Comparison of ENCODE assay signal across 2 cellular contexts in the genomic region with DNA sequence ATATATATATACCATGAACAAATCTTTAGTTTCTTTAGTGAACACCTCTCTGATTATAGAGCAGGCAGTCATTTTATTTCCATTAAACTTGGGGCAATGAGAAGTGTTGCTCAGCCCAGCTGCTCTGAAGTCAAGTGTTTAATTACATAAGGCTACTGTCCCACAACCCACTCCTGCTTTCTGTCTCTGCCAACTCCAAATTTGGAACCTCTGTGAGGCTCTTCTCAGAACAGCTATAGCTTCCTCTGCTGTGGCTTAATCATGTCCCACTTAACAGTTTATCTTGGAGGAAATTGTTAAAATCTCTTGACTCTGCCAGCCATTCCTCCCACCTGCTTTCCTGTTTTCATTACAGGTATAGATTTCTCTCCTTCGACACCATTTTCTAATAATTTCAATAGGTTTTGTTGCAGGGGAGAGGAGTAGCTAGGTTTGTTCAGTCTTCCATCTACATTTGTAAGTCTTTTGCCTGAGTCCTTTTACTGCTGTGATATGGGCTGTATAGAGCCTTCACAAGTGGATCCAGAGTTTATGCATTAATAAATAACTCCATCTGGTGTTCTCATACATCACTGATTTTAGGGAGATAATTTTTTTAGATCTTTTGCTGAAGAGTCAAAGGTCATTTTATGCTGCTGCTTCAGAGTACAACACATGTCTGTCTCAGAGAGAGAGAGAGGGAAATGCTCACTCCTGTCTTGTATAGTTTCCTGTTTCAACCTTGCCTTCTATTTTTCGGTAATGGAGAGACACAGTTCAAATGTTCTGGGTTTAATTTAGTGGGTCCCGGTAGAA.
TF ChIP-seq lines count a peak whose summit lies in the region.

No MANE protein-coding gene starts in this region.

TF ChIP-seq in A549, 52 proteins besides CTCF, POLR2A, EP300 and RAD21 (continued from another document):
- TF ChIP-seq ELK1 (IDR thresholded peaks at IDR 0.05; ENCODE audit: low read depth, low read length) (no peak), JUNB (IDR thresholded peaks at IDR 0.05) (no peak), MAZ (IDR thresholded peaks at IDR 0.05; ENCODE audit: borderline replicate concordance, low read depth, low read length) (no peak), CBX8 (IDR thresholded peaks at IDR 0.05) (no peak), POLR2AphosphoS2 (conservative IDR thresholded peaks at IDR 0.05; ENCODE audit: low read length) (no peak), E2F6 (IDR thresholded peaks at IDR 0.05; ENCODE audit: borderline replicate concordance, low read depth) (no peak), PHF8 (IDR thresholded peaks at IDR 0.05; ENCODE audit: borderline replicate concordance, low read depth) (no peak), EHF (CRISPR knock-in tag; IDR thresholded peaks at IDR 0.05) (no peak), TFCP2L1 (CRISPR knock-in tag; IDR thresholded peaks at IDR 0.05) (no peak), FOSB (CRISPR knock-in tag; IDR thresholded peaks at IDR 0.05) (no peak)
- TF ChIP-seq, protein P1, sequence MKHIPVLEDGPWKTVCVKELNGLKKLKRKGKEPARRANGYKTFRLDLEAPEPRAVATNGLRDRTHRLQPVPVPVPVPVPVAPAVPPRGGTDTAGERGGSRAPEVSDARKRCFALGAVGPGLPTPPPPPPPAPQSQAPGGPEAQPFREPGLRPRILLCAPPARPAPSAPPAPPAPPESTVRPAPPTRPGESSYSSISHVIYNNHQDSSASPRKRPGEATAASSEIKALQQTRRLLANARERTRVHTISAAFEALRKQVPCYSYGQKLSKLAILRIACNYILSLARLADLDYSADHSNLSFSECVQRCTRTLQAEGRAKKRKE (CRISPR knock-in tag; IDR thresholded peaks at IDR 0.05; ENCODE audit: low read depth): no peak
- TF ChIP-seq, protein P2, sequence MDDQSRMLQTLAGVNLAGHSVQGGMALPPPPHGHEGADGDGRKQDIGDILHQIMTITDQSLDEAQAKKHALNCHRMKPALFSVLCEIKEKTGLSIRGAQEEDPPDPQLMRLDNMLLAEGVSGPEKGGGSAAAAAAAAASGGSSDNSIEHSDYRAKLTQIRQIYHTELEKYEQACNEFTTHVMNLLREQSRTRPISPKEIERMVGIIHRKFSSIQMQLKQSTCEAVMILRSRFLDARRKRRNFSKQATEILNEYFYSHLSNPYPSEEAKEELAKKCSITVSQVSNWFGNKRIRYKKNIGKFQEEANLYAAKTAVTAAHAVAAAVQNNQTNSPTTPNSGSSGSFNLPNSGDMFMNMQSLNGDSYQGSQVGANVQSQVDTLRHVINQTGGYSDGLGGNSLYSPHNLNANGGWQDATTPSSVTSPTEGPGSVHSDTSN (IDR thresholded peaks at IDR 0.05): no peak

TF ChIP-seq in liver, 16 proteins besides CTCF, POLR2A, EP300 and RAD21 (continued from another document):
- TF ChIP-seq, protein P3, sequence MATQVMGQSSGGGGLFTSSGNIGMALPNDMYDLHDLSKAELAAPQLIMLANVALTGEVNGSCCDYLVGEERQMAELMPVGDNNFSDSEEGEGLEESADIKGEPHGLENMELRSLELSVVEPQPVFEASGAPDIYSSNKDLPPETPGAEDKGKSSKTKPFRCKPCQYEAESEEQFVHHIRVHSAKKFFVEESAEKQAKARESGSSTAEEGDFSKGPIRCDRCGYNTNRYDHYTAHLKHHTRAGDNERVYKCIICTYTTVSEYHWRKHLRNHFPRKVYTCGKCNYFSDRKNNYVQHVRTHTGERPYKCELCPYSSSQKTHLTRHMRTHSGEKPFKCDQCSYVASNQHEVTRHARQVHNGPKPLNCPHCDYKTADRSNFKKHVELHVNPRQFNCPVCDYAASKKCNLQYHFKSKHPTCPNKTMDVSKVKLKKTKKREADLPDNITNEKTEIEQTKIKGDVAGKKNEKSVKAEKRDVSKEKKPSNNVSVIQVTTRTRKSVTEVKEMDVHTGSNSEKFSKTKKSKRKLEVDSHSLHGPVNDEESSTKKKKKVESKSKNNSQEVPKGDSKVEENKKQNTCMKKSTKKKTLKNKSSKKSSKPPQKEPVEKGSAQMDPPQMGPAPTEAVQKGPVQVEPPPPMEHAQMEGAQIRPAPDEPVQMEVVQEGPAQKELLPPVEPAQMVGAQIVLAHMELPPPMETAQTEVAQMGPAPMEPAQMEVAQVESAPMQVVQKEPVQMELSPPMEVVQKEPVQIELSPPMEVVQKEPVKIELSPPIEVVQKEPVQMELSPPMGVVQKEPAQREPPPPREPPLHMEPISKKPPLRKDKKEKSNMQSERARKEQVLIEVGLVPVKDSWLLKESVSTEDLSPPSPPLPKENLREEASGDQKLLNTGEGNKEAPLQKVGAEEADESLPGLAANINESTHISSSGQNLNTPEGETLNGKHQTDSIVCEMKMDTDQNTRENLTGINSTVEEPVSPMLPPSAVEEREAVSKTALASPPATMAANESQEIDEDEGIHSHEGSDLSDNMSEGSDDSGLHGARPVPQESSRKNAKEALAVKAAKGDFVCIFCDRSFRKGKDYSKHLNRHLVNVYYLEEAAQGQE (IDR thresholded peaks at IDR 0.05): no peak
